Comparison of ENCODE assay signal across 1 cellular context in the genomic region with DNA sequence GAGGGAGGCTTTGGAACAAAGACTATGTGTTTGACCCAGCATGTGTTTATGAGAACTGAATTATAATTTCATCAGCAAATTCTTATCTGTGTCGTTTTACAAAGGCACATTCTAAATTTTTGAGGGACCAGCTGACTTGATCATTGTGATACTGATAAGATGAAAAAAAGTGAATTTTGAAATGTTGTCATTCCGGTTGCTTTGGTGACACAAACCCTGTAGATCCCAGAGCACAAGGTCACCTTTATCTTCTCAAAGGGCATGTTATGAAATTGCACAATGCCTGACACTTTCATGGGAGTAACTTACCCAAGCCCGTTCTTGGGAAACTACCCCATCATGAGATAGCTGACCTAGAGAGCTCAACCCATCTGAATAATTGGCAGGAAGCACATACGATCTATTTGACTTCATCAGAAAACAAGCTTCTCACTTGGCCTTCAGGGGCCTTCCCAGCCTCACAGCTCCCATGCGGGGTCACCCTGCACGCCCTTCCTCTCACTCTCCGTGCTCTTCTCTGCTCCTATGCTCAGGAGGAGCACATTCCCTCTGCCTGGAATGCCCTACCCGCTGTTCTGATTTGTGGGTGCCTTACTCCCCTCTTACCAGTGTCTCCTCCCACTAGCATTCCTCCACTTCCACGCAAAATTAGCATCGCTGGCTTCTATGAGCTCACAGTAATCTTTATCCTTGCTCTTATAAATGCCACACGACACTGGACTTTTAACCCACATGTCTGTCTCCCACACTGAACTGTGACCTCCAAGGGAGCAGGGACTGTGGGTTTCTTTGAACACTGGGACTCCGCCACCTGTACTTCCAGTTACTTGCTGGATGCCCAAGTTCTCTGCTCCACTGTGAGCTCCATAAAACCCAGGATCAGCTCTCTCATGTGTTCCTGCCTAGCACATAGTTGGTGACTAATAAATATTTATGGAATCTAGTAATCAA.
A peak's percentile ranks its signal among the peaks of the same experiment; 100 is the strongest.
TF ChIP-seq lines count a peak whose summit lies in the region.

No MANE protein-coding gene starts in this region.

TF ChIP-seq in HepG2, 621 proteins besides CTCF, POLR2A, EP300 and RAD21 (continued from another document and continues in another):
- no peak for TF ChIP-seq DMTF1 (CRISPR knock-in tag; IDR thresholded peaks at IDR 0.05)
- peak; percentile 65; the same call in 1 of the 2 replicates for TF ChIP-seq DMAP1 (CRISPR knock-in tag; IDR thresholded peaks at IDR 0.05)
- no peak for TF ChIP-seq ZNF260 (CRISPR knock-in tag; IDR thresholded peaks at IDR 0.05; ENCODE audit: borderline replicate concordance, low read depth)
- no peak for TF ChIP-seq PAF1 (CRISPR knock-in tag; IDR thresholded peaks at IDR 0.05)
- TF ChIP-seq ZBTB44 (CRISPR knock-in tag; IDR thresholded peaks at IDR 0.05) = no peak
- TF ChIP-seq ZNF484 (CRISPR knock-in tag; IDR thresholded peaks at IDR 0.05; ENCODE audit: borderline replicate concordance, low read depth) = no peak
- peak; percentile 86; the same call in 1 of the 2 replicates for TF ChIP-seq KAT7 (CRISPR knock-in tag; IDR thresholded peaks at IDR 0.05; ENCODE audit: borderline replicate concordance)
- no peak for TF ChIP-seq PRPF4 (IDR thresholded peaks at IDR 0.05; ENCODE audit: low read depth, low read length, poor library complexity, severe bottlenecking)
- TF ChIP-seq, protein P1, sequence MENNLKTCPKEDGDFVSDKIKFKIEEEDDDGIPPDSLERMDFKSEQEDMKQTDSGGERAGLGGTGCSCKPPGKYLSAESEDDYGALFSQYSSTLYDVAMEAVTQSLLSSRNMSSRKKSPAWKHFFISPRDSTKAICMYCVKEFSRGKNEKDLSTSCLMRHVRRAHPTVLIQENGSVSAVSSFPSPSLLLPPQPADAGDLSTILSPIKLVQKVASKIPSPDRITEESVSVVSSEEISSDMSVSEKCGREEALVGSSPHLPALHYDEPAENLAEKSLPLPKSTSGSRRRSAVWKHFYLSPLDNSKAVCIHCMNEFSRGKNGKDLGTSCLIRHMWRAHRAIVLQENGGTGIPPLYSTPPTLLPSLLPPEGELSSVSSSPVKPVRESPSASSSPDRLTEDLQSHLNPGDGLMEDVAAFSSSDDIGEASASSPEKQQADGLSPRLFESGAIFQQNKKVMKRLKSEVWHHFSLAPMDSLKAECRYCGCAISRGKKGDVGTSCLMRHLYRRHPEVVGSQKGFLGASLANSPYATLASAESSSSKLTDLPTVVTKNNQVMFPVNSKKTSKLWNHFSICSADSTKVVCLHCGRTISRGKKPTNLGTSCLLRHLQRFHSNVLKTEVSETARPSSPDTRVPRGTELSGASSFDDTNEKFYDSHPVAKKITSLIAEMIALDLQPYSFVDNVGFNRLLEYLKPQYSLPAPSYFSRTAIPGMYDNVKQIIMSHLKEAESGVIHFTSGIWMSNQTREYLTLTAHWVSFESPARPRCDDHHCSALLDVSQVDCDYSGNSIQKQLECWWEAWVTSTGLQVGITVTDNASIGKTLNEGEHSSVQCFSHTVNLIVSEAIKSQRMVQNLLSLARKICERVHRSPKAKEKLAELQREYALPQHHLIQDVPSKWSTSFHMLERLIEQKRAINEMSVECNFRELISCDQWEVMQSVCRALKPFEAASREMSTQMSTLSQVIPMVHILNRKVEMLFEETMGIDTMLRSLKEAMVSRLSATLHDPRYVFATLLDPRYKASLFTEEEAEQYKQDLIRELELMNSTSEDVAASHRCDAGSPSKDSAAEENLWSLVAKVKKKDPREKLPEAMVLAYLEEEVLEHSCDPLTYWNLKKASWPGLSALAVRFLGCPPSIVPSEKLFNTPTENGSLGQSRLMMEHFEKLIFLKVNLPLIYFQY (CRISPR knock-in tag; IDR thresholded peaks at IDR 0.05; ENCODE audit: borderline replicate concordance) = peak; percentile 85
- TF ChIP-seq CHD2 (IDR thresholded peaks at IDR 0.05; ENCODE audit: low read depth, low read length) = no peak
- peak; percentile 49; the same call in 1 of the 2 replicates for TF ChIP-seq STAG1 (CRISPR knock-in tag; IDR thresholded peaks at IDR 0.05)
- peak; percentile 60; the same call in 1 of the 2 replicates for TF ChIP-seq ZMAT3 (CRISPR knock-in tag; conservative IDR thresholded peaks at IDR 0.05)
- no peak for TF ChIP-seq XBP1 (CRISPR knock-in tag; IDR thresholded peaks at IDR 0.05)
- TF ChIP-seq ATF5 (CRISPR knock-in tag; IDR thresholded peaks at IDR 0.05; ENCODE audit: low read depth) = no peak
- no peak for TF ChIP-seq TRIM22 (IDR thresholded peaks at IDR 0.05)
- peak; percentile 92 for TF ChIP-seq CREM (IDR thresholded peaks at IDR 0.05)
- no peak for TF ChIP-seq CREM (CRISPR knock-in tag; IDR thresholded peaks at IDR 0.05)
- peak; percentile 100 for TF ChIP-seq MED1 (CRISPR knock-in tag; IDR thresholded peaks at IDR 0.05)
- 0 out of 2 replicates have a peak, but pooled peaks have one; percentile 80 for TF ChIP-seq ATF6 (CRISPR knock-in tag; conservative IDR thresholded peaks at IDR 0.05)
- TF ChIP-seq ZNF34 (CRISPR knock-in tag; IDR thresholded peaks at IDR 0.05; ENCODE audit: borderline replicate concordance) = no peak; the same call in 1 of the 2 replicates
- peak; percentile 71 for TF ChIP-seq ZFX (CRISPR knock-in tag; IDR thresholded peaks at IDR 0.05; ENCODE audit: low read depth)
- TF ChIP-seq, protein P2, sequence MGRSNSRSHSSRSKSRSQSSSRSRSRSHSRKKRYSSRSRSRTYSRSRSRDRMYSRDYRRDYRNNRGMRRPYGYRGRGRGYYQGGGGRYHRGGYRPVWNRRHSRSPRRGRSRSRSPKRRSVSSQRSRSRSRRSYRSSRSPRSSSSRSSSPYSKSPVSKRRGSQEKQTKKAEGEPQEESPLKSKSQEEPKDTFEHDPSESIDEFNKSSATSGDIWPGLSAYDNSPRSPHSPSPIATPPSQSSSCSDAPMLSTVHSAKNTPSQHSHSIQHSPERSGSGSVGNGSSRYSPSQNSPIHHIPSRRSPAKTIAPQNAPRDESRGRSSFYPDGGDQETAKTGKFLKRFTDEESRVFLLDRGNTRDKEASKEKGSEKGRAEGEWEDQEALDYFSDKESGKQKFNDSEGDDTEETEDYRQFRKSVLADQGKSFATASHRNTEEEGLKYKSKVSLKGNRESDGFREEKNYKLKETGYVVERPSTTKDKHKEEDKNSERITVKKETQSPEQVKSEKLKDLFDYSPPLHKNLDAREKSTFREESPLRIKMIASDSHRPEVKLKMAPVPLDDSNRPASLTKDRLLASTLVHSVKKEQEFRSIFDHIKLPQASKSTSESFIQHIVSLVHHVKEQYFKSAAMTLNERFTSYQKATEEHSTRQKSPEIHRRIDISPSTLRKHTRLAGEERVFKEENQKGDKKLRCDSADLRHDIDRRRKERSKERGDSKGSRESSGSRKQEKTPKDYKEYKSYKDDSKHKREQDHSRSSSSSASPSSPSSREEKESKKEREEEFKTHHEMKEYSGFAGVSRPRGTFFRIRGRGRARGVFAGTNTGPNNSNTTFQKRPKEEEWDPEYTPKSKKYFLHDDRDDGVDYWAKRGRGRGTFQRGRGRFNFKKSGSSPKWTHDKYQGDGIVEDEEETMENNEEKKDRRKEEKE (IDR thresholded peaks at IDR 0.05) = no peak
- TF ChIP-seq ZNF234 (CRISPR knock-in tag; conservative IDR thresholded peaks at IDR 0.05) = no peak
- peak; percentile 91 for TF ChIP-seq ZFP91 (CRISPR knock-in tag; IDR thresholded peaks at IDR 0.05; ENCODE audit: borderline replicate concordance)
- peak; percentile 97 for TF ChIP-seq HNF4A (CRISPR knock-in tag; IDR thresholded peaks at IDR 0.05)
- no peak for TF ChIP-seq EEA1 (CRISPR knock-in tag; IDR thresholded peaks at IDR 0.05; ENCODE audit: borderline replicate concordance)
- TF ChIP-seq, protein P3, sequence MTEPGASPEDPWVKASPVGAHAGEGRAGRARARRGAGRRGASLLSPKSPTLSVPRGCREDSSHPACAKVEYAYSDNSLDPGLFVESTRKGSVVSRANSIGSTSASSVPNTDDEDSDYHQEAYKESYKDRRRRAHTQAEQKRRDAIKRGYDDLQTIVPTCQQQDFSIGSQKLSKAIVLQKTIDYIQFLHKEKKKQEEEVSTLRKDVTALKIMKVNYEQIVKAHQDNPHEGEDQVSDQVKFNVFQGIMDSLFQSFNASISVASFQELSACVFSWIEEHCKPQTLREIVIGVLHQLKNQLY (CRISPR knock-in tag; IDR thresholded peaks at IDR 0.05) = peak; percentile 92
- no peak for TF ChIP-seq SMARCE1 (IDR thresholded peaks at IDR 0.05; ENCODE audit: borderline replicate concordance)
- TF ChIP-seq TFDP1 (CRISPR knock-in tag; IDR thresholded peaks at IDR 0.05; ENCODE audit: borderline replicate concordance) = no peak
- TF ChIP-seq SPEN (CRISPR knock-in tag; IDR thresholded peaks at IDR 0.05; ENCODE audit: low read depth) = peak; percentile 89; the same call in 1 of the 2 replicates
- TF ChIP-seq SP2 (CRISPR knock-in tag; IDR thresholded peaks at IDR 0.05) = no peak
